31 cellular contexts compared by ENCODE assay signal in the genomic region with DNA sequence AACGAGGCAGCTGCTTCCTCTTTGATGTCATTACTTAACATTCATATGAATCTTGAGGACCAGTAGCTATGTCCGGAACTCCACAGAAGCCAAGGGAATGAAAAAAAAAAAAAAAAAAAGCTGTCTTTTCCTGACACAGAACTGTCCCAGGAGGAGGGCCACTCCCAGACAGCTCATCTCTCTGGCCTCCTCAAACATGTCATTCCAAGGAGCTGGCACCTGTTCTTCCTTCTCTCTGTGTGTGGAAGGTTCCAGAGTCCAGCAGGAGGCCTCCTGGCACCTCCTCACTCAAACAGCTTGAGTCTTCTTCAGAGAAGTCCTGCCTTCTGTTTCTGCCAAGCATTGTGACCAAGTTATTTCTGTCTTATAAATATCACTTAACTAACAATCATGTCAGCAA.
"Had no signal": no experiment of that assay in that cellular context is flagged by ENCODE, and none has a peak within 500 bp of the region (broad histone marks: within the 10 kb centered on the region; RNA-seq: fewer than 3 reads in every experiment).

No MANE protein-coding gene starts in this region.

- H3K27me3 ChIP-seq: brain microvascular endothelial cell, foreskin keratinocyte, heart left ventricle, sigmoid colon, stomach, thyroid gland, upper lobe of left lung, vagina had no signal

- H3K4me3 ChIP-seq: heart left ventricle, left ventricle myocardium inferior, lung, mucosa of descending colon, pancreas, prostate gland, sigmoid colon, smooth muscle cell, stomach, thyroid gland, upper lobe of left lung, vagina had no signal

- H3K4me2 ChIP-seq: smooth muscle cell had no signal

- ATAC-seq: activated CD4-positive, CD25-positive, alpha-beta regulatory T cell treated with anti-CD3 and anti-CD28 coated beads, Interleukin-2, amount 50 U/mL, for 24 hours; esophagus mucosa; foreskin keratinocyte; heart left ventricle; mucosa of descending colon; naive thymus-derived CD4-positive, alpha-beta T cell; pancreas; stimulated activated naive B cell treated with anti-CD40 and anti-IgM and Interleukin-4, amounts not matched to agents 10 μg/mL and 1 μg/mL and 100 μg/mL, for 72 hours; T-helper 17 cell had no signal

- DNase-seq: activated CD4-positive, alpha-beta memory T cell treated with anti-CD3 and anti-CD28 coated beads, Interleukin-2, amount 10 ng/mL, durations not matched to agents 7 days and 5 days; activated CD4-positive, alpha-beta T cell treated with anti-CD3 and anti-CD28 coated beads, Interleukin-2, amount 10 ng/mL, durations not matched to agents 7 days and 5 days; activated CD8-positive, alpha-beta memory T cell treated with anti-CD3 and anti-CD28 coated beads, Interleukin-2, amount 50 U/mL, for 48 hours; activated gamma-delta T cell treated with Interleukin-2 at 50 U/mL for 16 hours; activated naive CD4-positive, alpha-beta T cell treated with anti-CD3 and anti-CD28 coated beads, Interleukin-2, amount 50 U/mL, for 16 hours; activated T-cell treated with anti-CD3 and anti-CD28 coated beads, Interleukin-2, amount 50 U/mL, for 24 hours; amniotic stem cell; brain microvascular endothelial cell; foreskin keratinocyte; heart left ventricle; left ventricle myocardium inferior; mucosa of descending colon; naive thymus-derived CD4-positive, alpha-beta T cell; pancreas; retina; sigmoid colon; stimulated activated CD4-positive, alpha-beta T cell treated with anti-CD3 and anti-CD28 coated beads, Interleukin-15, amount 100 ng/mL, for 24 hours; stimulated activated CD4-positive, alpha-beta T cell treated with anti-CD3 and anti-CD28 coated beads, Interleukin-2, amount 100 ng/mL, for 24 hours; stimulated activated naive B cell treated with anti-CD40 and anti-IgM and Interleukin-4, amounts not matched to agents 10 μg/mL and 1 μg/mL and 100 μg/mL, for 72 hours; stomach; T-helper 17 cell; T1000; thyroid gland; upper lobe of left lung; WERI-Rb-1 had no signal

- H3K9me3 ChIP-seq: heart left ventricle, left ventricle myocardium inferior, mucosa of descending colon, pancreas, prostate gland, sigmoid colon, stomach, thyroid gland, upper lobe of left lung, vagina had no signal

- H3K36me3 ChIP-seq: brain microvascular endothelial cell, heart left ventricle, left ventricle myocardium inferior, pancreas, prostate gland, sigmoid colon, stomach, thyroid gland, upper lobe of left lung, vagina, WERI-Rb-1 had no signal

- H3K4me1 ChIP-seq: foreskin keratinocyte, heart left ventricle, left ventricle myocardium inferior, pancreas, prostate gland, sigmoid colon, stomach, thyroid gland, upper lobe of left lung, vagina had no signal

- H3K27ac ChIP-seq: brain microvascular endothelial cell, foreskin keratinocyte, heart left ventricle, left ventricle myocardium inferior, pancreas, prostate gland, sigmoid colon, stomach, thyroid gland, upper lobe of left lung, vagina, WERI-Rb-1 had no signal
